Comparison of ENCODE assay signal across 12 cellular contexts in genomic region chr6:7334685-7335084, GRCh38. TPM values are rescaled to one million over a fixed set of nuclear protein-coding genes. Genes with fewer than 3 reads are reported as not detected.
"Had no signal": no experiment of that assay in that cellular context is flagged by ENCODE, and none has a peak within 500 bp of the region (broad histone marks: within the 10 kb centered on the region; RNA-seq: fewer than 3 reads in every experiment).

No MANE protein-coding gene starts in this region.

- H3K9ac ChIP-seq: GM23248 had no signal

- H3K9me3 ChIP-seq: HAP-1 had no signal

- FAIRE-seq: H1, H54 had no signal

- H3K4me3 ChIP-seq: GM23248, GM23338, HAP-1 had no signal

- H3K4me2 ChIP-seq: GM23338 had no signal

- DNase-seq: GM23248, GOT3, H7, H9, HCEC 1CT, HFFc6 had no signal

- H3K4me1 ChIP-seq: HAP-1 had no signal

- H3K27ac ChIP-seq: GM23248 had no signal

- H2AFZ ChIP-seq: GM23248, GM23338 had no signal

- H3K36me3 ChIP-seq: HAP-1 had no signal

- ATAC-seq: GM23338, HCT116 had no signal

RNA-seq across cellular contexts. Expression of gene CAGE1, which starts 54.9 kb away (rescaled TPM):
- total RNA-seq: GM23248, H4 had no signal
- polyA plus RNA-seq: GM23248, GM23338, H1 had no signal
